In the genomic region with DNA sequence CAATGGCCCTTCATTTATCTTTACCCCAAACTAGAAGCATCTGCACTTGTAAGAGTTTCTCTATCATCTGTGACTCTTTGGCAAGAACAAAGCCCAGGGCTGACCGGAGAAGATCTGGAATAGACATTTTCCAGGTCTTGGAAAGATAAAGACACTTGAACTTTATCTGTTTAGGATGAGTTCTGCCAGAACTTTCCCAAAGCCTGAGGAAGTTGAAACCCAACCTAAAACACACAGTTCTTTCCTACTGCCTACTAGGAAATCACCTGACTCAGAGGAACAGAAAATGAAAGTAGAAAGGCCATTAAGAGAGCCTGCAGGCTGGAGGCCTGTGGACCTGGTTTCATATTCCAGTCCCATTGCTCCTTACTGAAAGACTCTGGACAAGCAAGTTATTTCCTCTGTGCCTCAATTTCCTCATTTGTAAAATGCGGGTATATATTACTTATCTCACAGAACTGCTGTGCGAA, we compare ENCODE assay signal across 1 cellular context.
TF ChIP-seq lines count a peak whose summit lies in the region.

No MANE protein-coding gene starts in this region.

TF ChIP-seq in H1, 55 proteins besides CTCF, POLR2A, EP300 and RAD21:
- TF ChIP-seq BACH1 (IDR thresholded peaks at IDR 0.05; ENCODE audit: low read length) (no peak), SRF (IDR thresholded peaks at IDR 0.05; ENCODE audit: low read depth, low read length) (no peak), JUND (IDR thresholded peaks at IDR 0.05; ENCODE audit: low read length) (no peak), SAP30 (IDR thresholded peaks at IDR 0.05; ENCODE audit: insufficient read depth, insufficient replicate concordance, low read length) (no peak), ASH2L (IDR thresholded peaks at IDR 0.05; ENCODE audit: low read length) (no peak), HDAC2 (IDR thresholded peaks at IDR 0.05; ENCODE audit: borderline replicate concordance in 1 of 2, low read depth in 2 of 2, low read length in 2 of 2) (no peak), GABPA (IDR thresholded peaks at IDR 0.05; ENCODE audit: borderline replicate concordance, insufficient read depth, low read length) (no peak), EGR1 (IDR thresholded peaks at IDR 0.05; ENCODE audit: borderline replicate concordance, low read depth, low read length) (no peak)
- TF ChIP-seq, protein P1, sequence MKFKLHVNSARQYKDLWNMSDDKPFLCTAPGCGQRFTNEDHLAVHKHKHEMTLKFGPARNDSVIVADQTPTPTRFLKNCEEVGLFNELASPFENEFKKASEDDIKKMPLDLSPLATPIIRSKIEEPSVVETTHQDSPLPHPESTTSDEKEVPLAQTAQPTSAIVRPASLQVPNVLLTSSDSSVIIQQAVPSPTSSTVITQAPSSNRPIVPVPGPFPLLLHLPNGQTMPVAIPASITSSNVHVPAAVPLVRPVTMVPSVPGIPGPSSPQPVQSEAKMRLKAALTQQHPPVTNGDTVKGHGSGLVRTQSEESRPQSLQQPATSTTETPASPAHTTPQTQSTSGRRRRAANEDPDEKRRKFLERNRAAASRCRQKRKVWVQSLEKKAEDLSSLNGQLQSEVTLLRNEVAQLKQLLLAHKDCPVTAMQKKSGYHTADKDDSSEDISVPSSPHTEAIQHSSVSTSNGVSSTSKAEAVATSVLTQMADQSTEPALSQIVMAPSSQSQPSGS (IDR thresholded peaks at IDR 0.05; ENCODE audit: low read length): no peak
